8 cellular contexts compared by ENCODE assay signal in genomic region chr7:29987821-29988317, GRCh38. TPM values are rescaled to one million over a fixed set of nuclear protein-coding genes. Genes with fewer than 3 reads are reported as not detected.
DNase-seq lines count a peak whose midpoint lies in the region; ATAC-seq lines count a peak whose summit lies in the region.

No MANE protein-coding gene starts in this region.

- peak overlapping the region; percentile 86 for H3K4me3 Mint-ChIP-seq in stimulated activated memory B cell treated with anti-CD40 and anti-IgM and Interleukin-4, amounts not matched to agents 10 μg/mL and 1 μg/mL and 100 μg/mL, for 72 hours

- no peak for ATAC-seq in stimulated activated memory B cell treated with anti-CD40 and anti-IgM and Interleukin-4, amounts not matched to agents 10 μg/mL and 1 μg/mL and 100 μg/mL, for 72 hours
- no peak for ATAC-seq in HG02885 (IDR thresholded peaks at IDR 0.05; ENCODE audit: poor library complexity, unreplicated experiment)
- no peak for ATAC-seq in GM18873 (IDR thresholded peaks at IDR 0.05; ENCODE audit: low FRiP score, unreplicated experiment)

- H3K9me3 Mint-ChIP-seq in stimulated activated memory B cell treated with anti-CD40 and anti-IgM and Interleukin-4, amounts not matched to agents 10 μg/mL and 1 μg/mL and 100 μg/mL, for 72 hours = no peaks in the 10 kb centered on the region

- peak overlapping the region; percentile 76 for H3K27ac Mint-ChIP-seq in stimulated activated memory B cell treated with anti-CD40 and anti-IgM and Interleukin-4, amounts not matched to agents 10 μg/mL and 1 μg/mL and 100 μg/mL, for 72 hours

- DNase-seq in NCI-H1417 (lab: John Stamatoyannopoulos, UW) (peak; percentile 13 to 61 (median 18)), NCI-H1417 treated with DMSO at 0.1 percent for 48 hours (lab: John Stamatoyannopoulos, UW) (no peak), LHCN-M2 (ENCODE audit: low read depth) (peak; percentile 94), amniotic epithelial cell (ENCODE audit: low read depth) (peak; percentile 86), iPS-NIHi11 (ENCODE audit: low spot score) (peak; percentile 37)

- peaks cover 36% of the 10 kb centered on the region for H3K4me1 Mint-ChIP-seq in stimulated activated memory B cell treated with anti-CD40 and anti-IgM and Interleukin-4, amounts not matched to agents 10 μg/mL and 1 μg/mL and 100 μg/mL, for 72 hours

- H3K27me3 Mint-ChIP-seq in stimulated activated memory B cell treated with anti-CD40 and anti-IgM and Interleukin-4, amounts not matched to agents 10 μg/mL and 1 μg/mL and 100 μg/mL, for 72 hours = no peaks in the 10 kb centered on the region

- H3K36me3 Mint-ChIP-seq in stimulated activated memory B cell treated with anti-CD40 and anti-IgM and Interleukin-4, amounts not matched to agents 10 μg/mL and 1 μg/mL and 100 μg/mL, for 72 hours = no peaks in the 10 kb centered on the region

RNA-seq across cellular contexts. Expression of gene SCRN1, which starts 1.7 kb away (rescaled TPM):
- 149 and 157 TPM in 2 replicates for total RNA-seq in LHCN-M2 (2014; rRNA removed)
- polyA plus RNA-seq in LHCN-M2 (2012) = 106 TPM

RNA-seq across cellular contexts. Expression of gene FKBP14, which starts 38.6 kb away (rescaled TPM):
- 24.6 and 28.9 TPM in 2 replicates for total RNA-seq in LHCN-M2 (2014; rRNA removed)
- polyA plus RNA-seq in LHCN-M2 (2012) = 10.2 TPM

RNA-seq across cellular contexts. Expression of gene PLEKHA8, which starts 40.3 kb away (rescaled TPM):
- total RNA-seq in LHCN-M2 (2014; rRNA removed) = 10.6 and 11.3 TPM in 2 replicates
- polyA plus RNA-seq in LHCN-M2 (2012) = 5.7 TPM
